In genomic region chr16:1677942-1678499, GRCh38 we compare ENCODE assay signal across 8 cellular contexts.
DNase-seq lines count a peak whose midpoint lies in the region; ATAC-seq lines count a peak whose summit lies in the region.

JPT2 (plus strand) TSS chr16:1678279; CDS start chr16:1678313, 34 bp downstream.

- ATAC-seq in GM19023 (IDR thresholded peaks at IDR 0.05; ENCODE audit: unreplicated experiment) (peak; percentile 95), HG03280 (IDR thresholded peaks at IDR 0.05; ENCODE audit: unreplicated experiment) (peak; percentile 96)

- DNase-seq in AG08396 (ENCODE audit: low spot score) (peak; percentile 99), NCI-H345 treated with DMSO at 0.1 percent for 48 hours (lab: John Stamatoyannopoulos, UW; ENCODE audit: unreplicated experiment) (peak; percentile 80), islet precursor cell (peak; percentile 99)
- peak; percentile 90 to 95 (median 92) for DNase-seq in activated CD4-positive, CD25-positive, alpha-beta regulatory T cell (lab: John Stamatoyannopoulos, UW)
- peak; percentile 94 for DNase-seq in central memory CD4-positive, alpha-beta T cell
- DNase-seq in stimulated activated CD4-positive, alpha-beta T cell treated with anti-CD3 and anti-CD28 coated beads, Interleukin-12 subunit alpha, Interleukin-12 subunit beta, amount 100 ng/mL, for 48 hours (ENCODE audit: low read depth in 2 of 3, low spot score in 1 of 3) = peak; percentile 93 to 96 (median 94)

Comparison
In these comparisons a context has a peak if more than half of its experiments do, and no peak if none do; other contexts are left out.
1. Peak in every context shown above with its lines: DNase-seq and ATAC-seq.